ENCODE assay signal across 2 cellular contexts in the genomic region with DNA sequence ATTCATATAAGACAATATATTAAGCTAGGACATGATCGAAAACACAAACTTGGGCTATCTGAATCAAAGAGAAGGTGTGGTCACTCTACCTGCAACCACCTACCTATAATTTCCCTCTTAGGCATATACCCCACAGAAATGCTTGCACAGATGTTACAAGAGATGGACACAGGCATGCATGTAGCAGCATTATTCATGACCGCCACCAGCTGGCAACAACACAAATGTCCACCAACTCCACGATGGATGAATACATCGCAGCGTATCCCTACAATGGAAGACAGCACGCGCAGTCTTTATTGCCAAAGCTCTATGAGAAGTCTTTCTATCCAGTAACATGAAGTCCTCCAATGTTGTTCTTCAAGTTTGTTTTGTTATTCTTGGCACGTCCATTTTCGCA.
TF ChIP-seq lines count a peak whose summit lies in the region.

No MANE protein-coding gene starts in this region.

TF ChIP-seq in K562, 482 proteins besides CTCF, POLR2A, EP300 and RAD21:
- TF ChIP-seq, protein P1, sequence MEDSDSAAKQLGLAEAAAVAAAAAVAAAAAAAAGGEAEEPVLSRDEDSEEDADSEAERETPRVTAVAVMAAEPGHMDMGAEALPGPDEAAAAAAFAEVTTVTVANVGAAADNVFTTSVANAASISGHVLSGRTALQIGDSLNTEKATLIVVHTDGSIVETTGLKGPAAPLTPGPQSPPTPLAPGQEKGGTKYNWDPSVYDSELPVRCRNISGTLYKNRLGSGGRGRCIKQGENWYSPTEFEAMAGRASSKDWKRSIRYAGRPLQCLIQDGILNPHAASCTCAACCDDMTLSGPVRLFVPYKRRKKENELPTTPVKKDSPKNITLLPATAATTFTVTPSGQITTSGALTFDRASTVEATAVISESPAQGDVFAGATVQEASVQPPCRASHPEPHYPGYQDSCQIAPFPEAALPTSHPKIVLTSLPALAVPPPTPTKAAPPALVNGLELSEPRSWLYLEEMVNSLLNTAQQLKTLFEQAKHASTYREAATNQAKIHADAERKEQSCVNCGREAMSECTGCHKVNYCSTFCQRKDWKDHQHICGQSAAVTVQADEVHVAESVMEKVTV (CRISPR knock-in tag; IDR thresholded peaks at IDR 0.05): peak; percentile 17; the same call in 1 of the 2 replicates
- no peak for TF ChIP-seq LEF1 (IDR thresholded peaks at IDR 0.05)

TF ChIP-seq in GM23338, 12 proteins besides CTCF, POLR2A, EP300 and RAD21 (continued from another document):
- TF ChIP-seq, protein P2, sequence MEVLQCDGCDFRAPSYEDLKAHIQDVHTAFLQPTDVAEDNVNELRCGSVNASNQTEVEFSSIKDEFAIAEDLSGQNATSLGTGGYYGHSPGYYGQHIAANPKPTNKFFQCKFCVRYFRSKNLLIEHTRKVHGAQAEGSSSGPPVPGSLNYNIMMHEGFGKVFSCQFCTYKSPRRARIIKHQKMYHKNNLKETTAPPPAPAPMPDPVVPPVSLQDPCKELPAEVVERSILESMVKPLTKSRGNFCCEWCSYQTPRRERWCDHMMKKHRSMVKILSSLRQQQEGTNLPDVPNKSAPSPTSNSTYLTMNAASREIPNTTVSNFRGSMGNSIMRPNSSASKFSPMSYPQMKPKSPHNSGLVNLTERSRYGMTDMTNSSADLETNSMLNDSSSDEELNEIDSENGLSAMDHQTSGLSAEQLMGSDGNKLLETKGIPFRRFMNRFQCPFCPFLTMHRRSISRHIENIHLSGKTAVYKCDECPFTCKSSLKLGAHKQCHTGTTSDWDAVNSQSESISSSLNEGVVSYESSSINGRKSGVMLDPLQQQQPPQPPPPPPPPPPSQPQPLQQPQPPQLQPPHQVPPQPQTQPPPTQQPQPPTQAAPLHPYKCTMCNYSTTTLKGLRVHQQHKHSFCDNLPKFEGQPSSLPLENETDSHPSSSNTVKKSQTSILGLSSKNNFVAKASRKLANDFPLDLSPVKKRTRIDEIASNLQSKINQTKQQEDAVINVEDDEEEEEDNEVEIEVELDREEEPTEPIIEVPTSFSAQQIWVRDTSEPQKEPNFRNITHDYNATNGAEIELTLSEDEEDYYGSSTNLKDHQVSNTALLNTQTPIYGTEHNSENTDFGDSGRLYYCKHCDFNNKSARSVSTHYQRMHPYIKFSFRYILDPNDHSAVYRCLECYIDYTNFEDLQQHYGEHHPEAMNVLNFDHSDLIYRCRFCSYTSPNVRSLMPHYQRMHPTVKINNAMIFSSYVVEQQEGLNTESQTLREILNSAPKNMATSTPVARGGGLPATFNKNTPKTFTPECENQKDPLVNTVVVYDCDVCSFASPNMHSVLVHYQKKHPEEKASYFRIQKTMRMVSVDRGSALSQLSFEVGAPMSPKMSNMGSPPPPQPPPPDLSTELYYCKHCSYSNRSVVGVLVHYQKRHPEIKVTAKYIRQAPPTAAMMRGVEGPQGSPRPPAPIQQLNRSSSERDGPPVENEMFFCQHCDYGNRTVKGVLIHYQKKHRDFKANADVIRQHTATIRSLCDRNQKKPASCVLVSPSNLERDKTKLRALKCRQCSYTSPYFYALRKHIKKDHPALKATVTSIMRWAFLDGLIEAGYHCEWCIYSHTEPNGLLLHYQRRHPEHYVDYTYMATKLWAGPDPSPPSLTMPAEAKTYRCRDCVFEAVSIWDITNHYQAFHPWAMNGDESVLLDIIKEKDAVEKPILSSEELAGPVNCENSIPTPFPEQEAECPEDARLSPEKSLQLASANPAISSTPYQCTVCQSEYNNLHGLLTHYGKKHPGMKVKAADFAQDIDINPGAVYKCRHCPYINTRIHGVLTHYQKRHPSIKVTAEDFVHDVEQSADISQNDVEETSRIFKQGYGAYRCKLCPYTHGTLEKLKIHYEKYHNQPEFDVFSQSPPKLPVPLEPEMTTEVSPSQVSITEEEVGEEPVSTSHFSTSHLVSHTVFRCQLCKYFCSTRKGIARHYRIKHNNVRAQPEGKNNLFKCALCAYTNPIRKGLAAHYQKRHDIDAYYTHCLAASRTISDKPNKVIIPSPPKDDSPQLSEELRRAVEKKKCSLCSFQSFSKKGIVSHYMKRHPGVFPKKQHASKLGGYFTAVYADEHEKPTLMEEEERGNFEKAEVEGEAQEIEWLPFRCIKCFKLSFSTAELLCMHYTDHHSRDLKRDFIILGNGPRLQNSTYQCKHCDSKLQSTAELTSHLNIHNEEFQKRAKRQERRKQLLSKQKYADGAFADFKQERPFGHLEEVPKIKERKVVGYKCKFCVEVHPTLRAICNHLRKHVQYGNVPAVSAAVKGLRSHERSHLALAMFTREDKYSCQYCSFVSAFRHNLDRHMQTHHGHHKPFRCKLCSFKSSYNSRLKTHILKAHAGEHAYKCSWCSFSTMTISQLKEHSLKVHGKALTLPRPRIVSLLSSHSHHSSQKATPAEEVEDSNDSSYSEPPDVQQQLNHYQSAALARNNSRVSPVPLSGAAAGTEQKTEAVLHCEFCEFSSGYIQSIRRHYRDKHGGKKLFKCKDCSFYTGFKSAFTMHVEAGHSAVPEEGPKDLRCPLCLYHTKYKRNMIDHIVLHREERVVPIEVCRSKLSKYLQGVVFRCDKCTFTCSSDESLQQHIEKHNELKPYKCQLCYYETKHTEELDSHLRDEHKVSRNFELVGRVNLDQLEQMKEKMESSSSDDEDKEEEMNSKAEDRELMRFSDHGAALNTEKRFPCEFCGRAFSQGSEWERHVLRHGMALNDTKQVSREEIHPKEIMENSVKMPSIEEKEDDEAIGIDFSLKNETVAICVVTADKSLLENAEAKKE (CRISPR knock-in tag; IDR thresholded peaks at IDR 0.05): no peak
- TF ChIP-seq POLR2AphosphoS5 (IDR thresholded peaks at IDR 0.05; ENCODE audit: low read depth) (no peak), EZH2phosphoT487 (IDR thresholded peaks at IDR 0.05; ENCODE audit: unreplicated experiment) (no peak), ZNF331 (CRISPR knock-in tag; IDR thresholded peaks at IDR 0.05; ENCODE audit: low read depth) (no peak), JUNB (IDR thresholded peaks at IDR 0.05; ENCODE audit: unreplicated experiment) (no peak)
- TF ChIP-seq, protein P3, sequence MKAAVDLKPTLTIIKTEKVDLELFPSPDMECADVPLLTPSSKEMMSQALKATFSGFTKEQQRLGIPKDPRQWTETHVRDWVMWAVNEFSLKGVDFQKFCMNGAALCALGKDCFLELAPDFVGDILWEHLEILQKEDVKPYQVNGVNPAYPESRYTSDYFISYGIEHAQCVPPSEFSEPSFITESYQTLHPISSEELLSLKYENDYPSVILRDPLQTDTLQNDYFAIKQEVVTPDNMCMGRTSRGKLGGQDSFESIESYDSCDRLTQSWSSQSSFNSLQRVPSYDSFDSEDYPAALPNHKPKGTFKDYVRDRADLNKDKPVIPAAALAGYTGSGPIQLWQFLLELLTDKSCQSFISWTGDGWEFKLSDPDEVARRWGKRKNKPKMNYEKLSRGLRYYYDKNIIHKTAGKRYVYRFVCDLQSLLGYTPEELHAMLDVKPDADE (IDR thresholded peaks at IDR 0.05): no peak
- TF ChIP-seq, protein P4, sequence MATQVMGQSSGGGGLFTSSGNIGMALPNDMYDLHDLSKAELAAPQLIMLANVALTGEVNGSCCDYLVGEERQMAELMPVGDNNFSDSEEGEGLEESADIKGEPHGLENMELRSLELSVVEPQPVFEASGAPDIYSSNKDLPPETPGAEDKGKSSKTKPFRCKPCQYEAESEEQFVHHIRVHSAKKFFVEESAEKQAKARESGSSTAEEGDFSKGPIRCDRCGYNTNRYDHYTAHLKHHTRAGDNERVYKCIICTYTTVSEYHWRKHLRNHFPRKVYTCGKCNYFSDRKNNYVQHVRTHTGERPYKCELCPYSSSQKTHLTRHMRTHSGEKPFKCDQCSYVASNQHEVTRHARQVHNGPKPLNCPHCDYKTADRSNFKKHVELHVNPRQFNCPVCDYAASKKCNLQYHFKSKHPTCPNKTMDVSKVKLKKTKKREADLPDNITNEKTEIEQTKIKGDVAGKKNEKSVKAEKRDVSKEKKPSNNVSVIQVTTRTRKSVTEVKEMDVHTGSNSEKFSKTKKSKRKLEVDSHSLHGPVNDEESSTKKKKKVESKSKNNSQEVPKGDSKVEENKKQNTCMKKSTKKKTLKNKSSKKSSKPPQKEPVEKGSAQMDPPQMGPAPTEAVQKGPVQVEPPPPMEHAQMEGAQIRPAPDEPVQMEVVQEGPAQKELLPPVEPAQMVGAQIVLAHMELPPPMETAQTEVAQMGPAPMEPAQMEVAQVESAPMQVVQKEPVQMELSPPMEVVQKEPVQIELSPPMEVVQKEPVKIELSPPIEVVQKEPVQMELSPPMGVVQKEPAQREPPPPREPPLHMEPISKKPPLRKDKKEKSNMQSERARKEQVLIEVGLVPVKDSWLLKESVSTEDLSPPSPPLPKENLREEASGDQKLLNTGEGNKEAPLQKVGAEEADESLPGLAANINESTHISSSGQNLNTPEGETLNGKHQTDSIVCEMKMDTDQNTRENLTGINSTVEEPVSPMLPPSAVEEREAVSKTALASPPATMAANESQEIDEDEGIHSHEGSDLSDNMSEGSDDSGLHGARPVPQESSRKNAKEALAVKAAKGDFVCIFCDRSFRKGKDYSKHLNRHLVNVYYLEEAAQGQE (IDR thresholded peaks at IDR 0.05; ENCODE audit: unreplicated experiment): no peak
